Comparison of ENCODE assay signal across 16 cellular contexts in the genomic region with DNA sequence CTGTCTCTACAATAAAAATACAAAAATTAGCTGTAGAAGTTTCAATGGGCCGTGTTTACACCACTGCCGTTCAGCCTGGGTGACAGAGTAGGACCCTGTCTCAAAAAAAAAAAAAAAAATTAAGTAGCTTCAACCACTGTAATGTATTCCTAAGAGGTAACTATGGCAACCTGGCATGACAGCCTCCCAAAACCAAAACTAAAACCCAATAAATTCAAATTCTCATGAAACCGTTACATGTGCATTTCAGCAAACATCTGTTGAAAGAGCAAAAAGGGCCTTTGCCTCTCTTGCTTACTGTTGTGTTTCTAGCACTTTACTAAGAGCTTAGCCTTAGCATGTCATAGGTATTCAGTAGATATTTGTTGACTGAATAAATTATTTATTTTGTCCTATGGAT. TPM values are rescaled to one million over a fixed set of nuclear protein-coding genes. Genes with fewer than 3 reads are reported as not detected.
DNase-seq lines count a peak whose midpoint lies in the region; ATAC-seq and TF ChIP-seq lines count a peak whose summit lies in the region.
"Had no signal": no experiment of that assay in that cellular context is flagged by ENCODE, and none has a peak within 500 bp of the region (broad histone marks: within the 10 kb centered on the region; RNA-seq: fewer than 3 reads in every experiment).

No MANE protein-coding gene starts in this region.

- H2AFZ ChIP-seq in MM.1S (ENCODE audit: low read length) (no peak overlapping the region), smooth muscle cell (ENCODE audit: low read depth) (no peak overlapping the region)

- H3K9me3 ChIP-seq in MM.1S (replicated peaks; ENCODE audit: insufficient read depth, low read length) (no peaks in the 10 kb centered on the region), right atrium auricular region (no peaks in the 10 kb centered on the region), smooth muscle cell (replicated peaks; ENCODE audit: low read depth) (no peaks in the 10 kb centered on the region)
- H3K9me3 ChIP-seq: SJSA1 had no signal

- no peak overlapping the region for H3K4me2 ChIP-seq in MM.1S (ENCODE audit: low read depth, low read length)
- H3K4me2 ChIP-seq in smooth muscle cell, result no peak overlapping the region

- H3K79me2 ChIP-seq in MM.1S (ENCODE audit: low read length), result no peaks in the 10 kb centered on the region
- no peaks in the 10 kb centered on the region for H3K79me2 ChIP-seq in smooth muscle cell (ENCODE audit: low read depth)

- H3K4me3 ChIP-seq in MM.1S (ENCODE audit: low read length), result no peak overlapping the region
- H3K4me3 ChIP-seq in right atrium auricular region, result no peak overlapping the region
- H3K4me3 ChIP-seq in smooth muscle cell, result no peak overlapping the region
- H3K4me3 ChIP-seq: SJSA1 had no signal

- peaks cover 25% of the 10 kb centered on the region for H3K4me1 ChIP-seq in MM.1S (ENCODE audit: low read length)
- no peaks in the 10 kb centered on the region for H3K4me1 ChIP-seq in right atrium auricular region
- H3K4me1 ChIP-seq in smooth muscle cell (ENCODE audit: low read depth), result no peaks in the 10 kb centered on the region
- H3K4me1 ChIP-seq: SJSA1 had no signal

- H3F3A ChIP-seq in MM.1S (ENCODE audit: insufficient read depth, low read length) (peaks cover 15% of the 10 kb centered on the region), smooth muscle cell (ENCODE audit: low read depth) (no peaks in the 10 kb centered on the region)

- DNase-seq in GM13976 (ENCODE audit: low spot score), result peak; percentile 28
- DNase-seq in MM.1S, result peak; percentile 84
- no peak for DNase-seq in NCI-H774 (lab: John Stamatoyannopoulos, UW)
- no peak for DNase-seq in SK-N-DZ (ENCODE audit: low spot score)
- no peak for DNase-seq in right atrium auricular region (ENCODE audit: low spot score)
- DNase-seq in smooth muscle cell (lab: John Stamatoyannopoulos, UW; ENCODE audit: unreplicated experiment), result no peak
- DNase-seq: activated naive CD4-positive, alpha-beta T cell; endodermal cell had no signal

- H3K36me3 ChIP-seq in MM.1S (replicated peaks; ENCODE audit: insufficient read depth, low read length) (peaks cover 2% of the 10 kb centered on the region; the same call in 1 of the 2 replicates), right atrium auricular region (peaks cover 41% of the 10 kb centered on the region), smooth muscle cell (ENCODE audit: low read depth) (peaks cover 37% of the 10 kb centered on the region)

- no peaks in the 10 kb centered on the region for H4K20me1 ChIP-seq in MM.1S (ENCODE audit: insufficient read depth, low read length)
- H4K20me1 ChIP-seq in smooth muscle cell (ENCODE audit: low read depth), result no peaks in the 10 kb centered on the region

- TF ChIP-seq CTCF in GM13976 (IDR thresholded peaks at IDR 0.05; ENCODE audit: borderline replicate concordance, control extremely low read depth, extremely low read depth, insufficient read depth, missing control alignments) (no peak), MM.1S (IDR thresholded peaks at IDR 0.05; ENCODE audit: low read length) (no peak), right atrium auricular region (IDR thresholded peaks at IDR 0.05) (no peak), smooth muscle cell (IDR thresholded peaks at IDR 0.05; ENCODE audit: borderline replicate concordance, insufficient read depth, poor library complexity, severe bottlenecking) (no peak)

- WGBS in smooth muscle cell (ENCODE audit: low lambda C conversion rate), result 96% methylated on average over 3 of the region's 3 CpGs

- H3K9ac ChIP-seq in MM.1S (ENCODE audit: low read length), result 0 out of 2 replicates have a peak overlapping the region, but pooled peaks have one; percentile 2
- H3K9ac ChIP-seq in smooth muscle cell (ENCODE audit: low read depth), result no peak overlapping the region

- H3K27ac ChIP-seq in MM.1S (ENCODE audit: low read length), result peak overlapping the region; percentile 53; the same call in 1 of the 2 replicates
- H3K27ac ChIP-seq in right atrium auricular region, result no peak overlapping the region
- no peak overlapping the region for H3K27ac ChIP-seq in smooth muscle cell (ENCODE audit: low read depth)
- H3K27ac ChIP-seq: SJSA1 had no signal

- in situ Hi-C loops in GM13976 (cut with MboI; ENCODE audit: low sequenced_read_pairs, unreplicated experiment), result no loop called here

- ATAC-seq in GM19468 (IDR thresholded peaks at IDR 0.05; ENCODE audit: extremely low read depth, unreplicated experiment) (peak; percentile 79), HG02884 (IDR thresholded peaks at IDR 0.05; ENCODE audit: unreplicated experiment) (peak; percentile 56)

- no peaks in the 10 kb centered on the region for H3K9me2 ChIP-seq in MM.1S (replicated peaks; ENCODE audit: insufficient read depth, low read length)

- H3K27me3 ChIP-seq in MM.1S (replicated peaks; ENCODE audit: insufficient read depth, low read length) (no peaks in the 10 kb centered on the region), right atrium auricular region (no peaks in the 10 kb centered on the region), smooth muscle cell (ENCODE audit: low read depth) (no peaks in the 10 kb centered on the region)
- H3K27me3 ChIP-seq: SJSA1 had no signal

RNA-seq across cellular contexts. Expression of a gene that starts 33.5 kb away (rescaled TPM):
- polyA plus RNA-seq in SK-N-DZ (2014; cell fraction: cytosol; rRNA removed), result 16.6 and 19.1 TPM in 2 replicates
- 26.0 and 35.3 TPM in 2 replicates for polyA plus RNA-seq in SK-N-DZ (2014; cell fraction: nucleus; rRNA removed)
- total RNA-seq in right atrium auricular region (10 to 100 TPM; 10.2 to 12.1 TPM), smooth muscle cell (27.4 and 36.9 TPM in 2 replicates)
- polyA plus RNA-seq in smooth muscle cell, result 17.5 and 19.3 TPM in 2 replicates

RNA-seq across cellular contexts. Expression of a gene that starts 34.0 kb away (rescaled TPM):
- 39.6 and 46.6 TPM in 2 replicates for polyA plus RNA-seq in SK-N-DZ (2014; cell fraction: cytosol; rRNA removed)
- polyA plus RNA-seq in SK-N-DZ (2014; cell fraction: nucleus; rRNA removed), result 73.6 and 75.5 TPM in 2 replicates
- total RNA-seq in right atrium auricular region (10 to 100 TPM; 36.3 to 56.1 TPM), smooth muscle cell (61.8 and 71.2 TPM in 2 replicates)
- 43.9 and 71.1 TPM in 2 replicates for polyA plus RNA-seq in smooth muscle cell

RNA-seq across cellular contexts. Expression of a gene that starts 51.8 kb away (rescaled TPM):
- not detected in 2 replicates for polyA plus RNA-seq in SK-N-DZ (2014; cell fraction: cytosol; rRNA removed)
- not detected in 2 replicates for polyA plus RNA-seq in SK-N-DZ (2014; cell fraction: nucleus; rRNA removed)
- not detected for total RNA-seq in right atrium auricular region
- total RNA-seq in smooth muscle cell, result not detected in 2 replicates
- not detected in 2 replicates for polyA plus RNA-seq in smooth muscle cell
- total RNA-seq: activated CD8-positive, alpha-beta memory T cell treated with anti-CD3 and anti-CD28 coated beads for 36 hours; endodermal cell; progenitor cell of endocrine pancreas; SJSA1; ureter had no signal
- polyA plus RNA-seq: AG04450, IgD-negative memory B cell had no signal

Comparison
In these comparisons a context has a peak if more than half of its experiments do, and no peak if none do; other contexts are left out.
1. DNase-seq: peak in GM13976 (single experiment) and MM.1S (single experiment); none in NCI-H774 (single experiment), SK-N-DZ (single experiment), right atrium auricular region (single experiment) and smooth muscle cell (single experiment).